10 cellular contexts compared by ENCODE assay signal in genomic region chr9:129866373-129867137, GRCh38. TPM values are rescaled to one million over a fixed set of nuclear protein-coding genes. Genes with fewer than 3 reads are reported as not detected.
DNase-seq lines count a peak whose midpoint lies in the region; TF ChIP-seq lines count a peak whose summit lies in the region.
"Had no signal": no experiment of that assay in that cellular context is flagged by ENCODE, and none has a peak within 500 bp of the region (broad histone marks: within the 10 kb centered on the region; RNA-seq: fewer than 3 reads in every experiment).

No MANE protein-coding gene starts in this region.

- no peak overlapping the region for H3K18ac ChIP-seq in H9 (ENCODE audit: insufficient read length, low read depth, low read length)

- H4K91ac ChIP-seq in H9 (ENCODE audit: insufficient read length, low read depth, low read length), result no peak overlapping the region

- no peak overlapping the region for H3K56ac ChIP-seq in H9 (ENCODE audit: insufficient read length, low read depth, low read length)

- H2BK5ac ChIP-seq in H9 (ENCODE audit: insufficient read length, low read length), result no peak overlapping the region

- TF ChIP-seq POLR2A in esophagus squamous epithelium (IDR thresholded peaks at IDR 0.05), result no peak

- no peak overlapping the region for H3K4me3 ChIP-seq in esophagus squamous epithelium

- no peaks in the 10 kb centered on the region for H3K79me2 ChIP-seq in H9 (ENCODE audit: insufficient read depth, low read length)

- H3K36me3 Mint-ChIP-seq in H9 (ENCODE audit: insufficient read depth in 1 of 3, low read depth in 3 of 3), result peaks cover 8 to 33% (median 27%) of the 10 kb centered on the region in 3 experiments; a peak in 6 of 7 replicates
- peaks cover 12% of the 10 kb centered on the region for H3K36me3 Mint-ChIP-seq in activated naive CD8-positive, alpha-beta T cell
- peaks cover 33% of the 10 kb centered on the region for H3K36me3 Mint-ChIP-seq in MCF 10A (ENCODE audit: insufficient read depth, unreplicated experiment)

- H3K4me1 ChIP-seq in H9 (ENCODE audit: insufficient read depth, low read length), result no peaks in the 10 kb centered on the region
- no peaks in the 10 kb centered on the region for H3K4me1 ChIP-seq in esophagus squamous epithelium

- no peaks in the 10 kb centered on the region for H3K27me3 ChIP-seq in H9 (ENCODE audit: insufficient read depth, low read length)
- no peaks in the 10 kb centered on the region for H3K27me3 ChIP-seq in esophagus squamous epithelium

- H2AK5ac ChIP-seq in H9 (ENCODE audit: insufficient read length, low read length), result no peak overlapping the region

- no peak overlapping the region for H3K9ac ChIP-seq in H9 (ENCODE audit: extremely low read depth, insufficient read length, low read length)

- CTCF ChIA-PET in MCF 10A (lab: Yijun Ruan, JAX), result interaction anchor here (0.6 kb wide), 1 partner anchor 24 kb away, joined by 3 read pairs; no protein-coding TSS in a partner anchor

- H3K4me3 Mint-ChIP-seq in H9 (no peak overlapping the region; a peak in 1 of 5 replicates), MCF 10A (ENCODE audit: unreplicated experiment) (no peak overlapping the region)
- peak overlapping the region; percentile 60 for H3K4me3 Mint-ChIP-seq in activated naive CD8-positive, alpha-beta T cell
- H3K4me3 Mint-ChIP-seq: type B pancreatic cell had no signal

- H3K9me3 ChIP-seq in H9 (ENCODE audit: control insufficient read depth, low read depth, low read length) (no peaks in the 10 kb centered on the region), esophagus squamous epithelium (no peaks in the 10 kb centered on the region)

- H2BK20ac ChIP-seq in H9 (ENCODE audit: low read depth, low read length, poor library complexity, severe bottlenecking), result no peak overlapping the region

- H3T11ph ChIP-seq in H9 (ENCODE audit: low read length), result no peak overlapping the region

- H3K23ac ChIP-seq in H9 (ENCODE audit: insufficient read length, low read depth, low read length), result no peak overlapping the region

- H2BK15ac ChIP-seq in H9 (ENCODE audit: low read depth, low read length), result no peak overlapping the region

- H4K20me1 ChIP-seq in H9 (ENCODE audit: control insufficient read depth, insufficient read depth, insufficient read length), result no peaks in the 10 kb centered on the region

- no peak for DNase-seq in H9
- DNase-seq in T-helper 22 cell (ENCODE audit: low read depth), result peak; percentile 62
- peak; percentile 36 for DNase-seq in pons (ENCODE audit: low spot score)
- no peak for DNase-seq in MCF 10A (ENCODE audit: unreplicated experiment)
- no peak for DNase-seq in activated CD4-positive, CD25-positive, alpha-beta regulatory T cell treated with anti-CD3 and anti-CD28 coated beads, Interleukin-2, amount 50 U/mL, for 72 hours
- DNase-seq in OCI-M2 (lab: John Stamatoyannopoulos, UW; ENCODE audit: unreplicated experiment), result no peak
- DNase-seq in esophagus squamous epithelium (lab: John Stamatoyannopoulos, UW), result no peak
- DNase-seq: NCI-H524 treated with DMSO at 0.1 percent for 48 hours had no signal

- H3K4me1 Mint-ChIP-seq in H9 (no peaks in the 10 kb centered on the region), MCF 10A (ENCODE audit: insufficient read depth, unreplicated experiment) (peaks cover 4% of the 10 kb centered on the region)
- H3K4me1 Mint-ChIP-seq in activated naive CD8-positive, alpha-beta T cell (ENCODE audit: low read depth), result peaks cover 84% of the 10 kb centered on the region

- H3K4me2 ChIP-seq in H9 (ENCODE audit: insufficient read depth, insufficient read length, low read length), result no peak overlapping the region

- H3K27ac Mint-ChIP-seq in H9 (peak overlapping the region; percentile 72 to 89 (median 82); a peak in 3 of 7 replicates), MCF 10A (ENCODE audit: low read depth, unreplicated experiment) (no peak overlapping the region)
- H3K27ac Mint-ChIP-seq in activated naive CD8-positive, alpha-beta T cell, result peak overlapping the region; percentile 96
- H3K27ac Mint-ChIP-seq: type B pancreatic cell had no signal

- TF ChIP-seq CTCF in H9 (conservative IDR thresholded peaks at IDR 0.05) (no peak), MCF 10A (IDR thresholded peaks at IDR 0.05; ENCODE audit: unreplicated experiment) (no peak), esophagus squamous epithelium (IDR thresholded peaks at IDR 0.05) (no peak)

- H3K27ac ChIP-seq in H9 (ENCODE audit: insufficient read length, low read depth, low read length) (no peak overlapping the region), esophagus squamous epithelium (no peak overlapping the region)

- H2BK120ac ChIP-seq in H9 (ENCODE audit: low read depth, low read length, poor library complexity, severe bottlenecking), result no peak overlapping the region

- no CpG with 5 or more reads among the region's 17 CpGs for WGBS in H9 (ENCODE audit: extremely low coverage, insufficient read length, low lambda C conversion rate)
- WGBS in esophagus squamous epithelium, 2 donors, result 67 to 76% methylated on average over 8 to 9 of the region's 17 CpGs

- H3K4ac ChIP-seq in H9 (ENCODE audit: low read depth, low read length), result no peak overlapping the region

- H3K9me3 Mint-ChIP-seq in H9, result no peaks in the 10 kb centered on the region
- no peaks in the 10 kb centered on the region for H3K9me3 Mint-ChIP-seq in activated naive CD8-positive, alpha-beta T cell (ENCODE audit: low read depth)
- H3K9me3 Mint-ChIP-seq in MCF 10A (ENCODE audit: unreplicated experiment), result no peaks in the 10 kb centered on the region
- H3K9me3 Mint-ChIP-seq: type B pancreatic cell had no signal

- POLR2A ChIA-PET in MCF 10A (lab: Yijun Ruan, JAX), result no interaction called here

- no peaks in the 10 kb centered on the region for H3K27me3 Mint-ChIP-seq in H9 (ENCODE audit: low read depth)
- no peaks in the 10 kb centered on the region for H3K27me3 Mint-ChIP-seq in activated naive CD8-positive, alpha-beta T cell
- H3K27me3 Mint-ChIP-seq in MCF 10A (ENCODE audit: insufficient read depth, unreplicated experiment), result no peaks in the 10 kb centered on the region
- H3K27me3 Mint-ChIP-seq: type B pancreatic cell had no signal

- H4K8ac ChIP-seq in H9 (replicated peaks; ENCODE audit: insufficient read length, low read depth, low read length), result no peak overlapping the region

- no peaks in the 10 kb centered on the region for H3K23me2 ChIP-seq in H9 (ENCODE audit: insufficient read length, low read depth, low read length, poor library complexity, severe bottlenecking)

- no peak overlapping the region for H3K14ac ChIP-seq in H9 (ENCODE audit: insufficient read depth, low read length)

- H3K79me1 ChIP-seq in H9 (ENCODE audit: insufficient read depth, low read depth, low read length, poor library complexity, severe bottlenecking), result no peaks in the 10 kb centered on the region

- intact Hi-C loops in MCF 10A (cut with micrococcal nuclease) (no loop called here), esophagus squamous epithelium (cut with DNase I) (no loop called here)

- peaks cover 4 to 86% (median 9%) of the 10 kb centered on the region in 3 donors for H3K36me3 ChIP-seq in esophagus squamous epithelium

- no TSS peak for BruUV-seq in MCF 10A (replicated peaks; lab: Mats Ljungman, UMichigan)

- H2BK12ac ChIP-seq in H9 (ENCODE audit: insufficient read length, low read depth, low read length), result no peak overlapping the region

- H2AFZ ChIP-seq in H9 (ENCODE audit: low read length), result no peak overlapping the region

- no peak overlapping the region for H4K5ac ChIP-seq in H9 (ENCODE audit: insufficient read length, low read depth, low read length)

RNA-seq across cellular contexts. Expression of gene USP20, which starts 31.3 kb away (rescaled TPM):
- total RNA-seq in H9 (2021) (17.3 and 20.9 TPM in 2 replicates), MCF 10A (2022) (14.7 and 17.1 TPM in 2 replicates), esophagus squamous epithelium (10 to 100 TPM; 12.3 to 19.7 (median 13.6) TPM)

RNA-seq across cellular contexts. Expression of gene C9orf78, which starts 31.5 kb away (rescaled TPM):
- total RNA-seq in H9 (2021) (37.5 and 43.6 TPM in 2 replicates), MCF 10A (2022) (27.6 and 30.0 TPM in 2 replicates), esophagus squamous epithelium (10 to 100 TPM; 31.2 to 92.3 (median 51.5) TPM)

RNA-seq across cellular contexts. Expression of gene TOR1A, which starts 42.6 kb away (rescaled TPM):
- total RNA-seq in H9 (2021) (57.0 and 60.1 TPM in 2 replicates), MCF 10A (2022) (33.6 and 40.4 TPM in 2 replicates), esophagus squamous epithelium (10 to 100 TPM; 11.3 to 34.7 (median 24.8) TPM)

Comparison
In these comparisons a context has a peak if more than half of its experiments do, and no peak if none do; other contexts are left out.
1. DNase-seq: peak in T-helper 22 cell (single experiment) and pons (single experiment); none in H9 (single experiment), MCF 10A (single experiment), activated CD4-positive, CD25-positive, alpha-beta regulatory T cell treated with anti-CD3 and anti-CD28 coated beads, Interleukin-2, amount 50 U/mL, for 72 hours (single experiment), OCI-M2 (single experiment) and esophagus squamous epithelium (single experiment).